In the genomic region with DNA sequence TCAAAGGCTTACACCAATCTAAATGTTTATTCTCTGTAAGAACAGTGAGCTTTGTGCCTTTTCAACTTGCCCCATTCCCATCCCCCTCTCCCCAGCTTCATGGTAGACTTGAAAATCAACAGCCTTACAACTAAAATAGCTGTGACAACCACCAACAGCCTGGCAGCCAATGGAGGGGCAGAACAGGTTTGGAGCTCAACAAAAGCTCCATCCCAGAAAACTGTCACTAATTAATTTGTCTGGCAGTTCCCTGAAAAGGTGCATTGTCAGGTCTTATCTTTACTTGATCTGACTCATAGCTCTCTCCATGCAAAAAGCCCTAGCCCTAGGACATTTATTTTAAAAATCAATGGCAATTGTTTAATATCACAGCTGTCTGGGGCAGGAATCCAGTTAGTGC, we compare ENCODE assay signal across 24 cellular contexts. TPM values are rescaled to one million over a fixed set of nuclear protein-coding genes. Genes with fewer than 3 reads are reported as not detected.
DNase-seq lines count a peak whose midpoint lies in the region; ATAC-seq, FAIRE-seq and TF ChIP-seq lines count a peak whose summit lies in the region.
"Had no signal": no experiment of that assay in that cellular context is flagged by ENCODE, and none has a peak within 500 bp of the region (broad histone marks: within the 10 kb centered on the region; RNA-seq: fewer than 3 reads in every experiment).

No MANE protein-coding gene starts in this region.

- no peak overlapping the region for H3K4ac ChIP-seq in trophoblast cell (ENCODE audit: low read depth, low read length)

- peak overlapping the region; percentile 33 for H2BK5ac ChIP-seq in trophoblast cell (ENCODE audit: low read depth, low read length, poor library complexity)

- no peaks in the 10 kb centered on the region for H3K9me3 ChIP-seq in endothelial cell of umbilical vein (replicated peaks; ENCODE audit: control insufficient read depth, insufficient read depth, low read length)
- H3K9me3 ChIP-seq in trophoblast cell (ENCODE audit: insufficient read depth, low read depth, low read length), result peaks cover 5% of the 10 kb centered on the region
- H3K9me3 ChIP-seq: prostate gland had no signal

- H3K36me3 ChIP-seq in endothelial cell of umbilical vein (ENCODE audit: control insufficient read depth in 2 of 2, extremely low read depth in 1 of 2, insufficient read depth in 2 of 2, low read length in 2 of 2) (no peaks in the 10 kb centered on the region), trophoblast cell (ENCODE audit: control insufficient read depth in 1 of 2, insufficient read depth in 2 of 2, low read length in 2 of 2) (peaks cover 11 to 17% of the 10 kb centered on the region in 2 experiments)

- H3K18ac ChIP-seq in trophoblast cell (ENCODE audit: low read length), result no peak overlapping the region

- H3K27ac ChIP-seq in endothelial cell of umbilical vein (ENCODE audit: insufficient read depth, low read depth, low read length) (no peak overlapping the region), trophoblast cell (ENCODE audit: low read depth, low read length) (no peak overlapping the region)
- H3K27ac ChIP-seq: esophagus squamous epithelium, prostate gland had no signal

- no peak overlapping the region for H3K14ac ChIP-seq in trophoblast cell (ENCODE audit: low read length)

- H3K4me3 ChIP-seq in endothelial cell of umbilical vein (replicated peaks in 1 of 3; ENCODE audit: insufficient read depth in 1 of 3, low read depth in 1 of 3, low read length in 3 of 3) (no peak overlapping the region), trophoblast cell (ENCODE audit: low read depth, low read length) (no peak overlapping the region)
- H3K4me3 ChIP-seq: esophagus squamous epithelium, prostate gland had no signal

- H3K27ac Mint-ChIP-seq in activated T-helper 2 cell treated with anti-CD3 and anti-CD28 coated beads, Interferon-gamma antibody, Interleukin-2, Interleukin-4, amounts not matched to agents 10 μg/mL and 5 μg/mL and 100 μg/mL, durations not matched to agents 14 hours and 24 hours and 36 hours, result no peak overlapping the region
- H3K27ac Mint-ChIP-seq: activated CD8-positive, alpha-beta T cell treated with anti-CD3 and anti-CD28 coated beads, Interleukin-2, amount 10 ng/mL, durations not matched to agents 7 days and 5 days; activated naive CD4-positive, alpha-beta T cell treated with anti-CD3 and anti-CD28 coated beads, Interleukin-2, amount 50 U/mL, for 24 hours; B cell; memory B cell; nephron progenitor cell; WTC11 had no signal

- H3K27me3 ChIP-seq in endothelial cell of umbilical vein (ENCODE audit: control insufficient read depth in 2 of 2, insufficient read depth in 2 of 2, low read length in 2 of 2), result no peaks in the 10 kb centered on the region
- H3K27me3 ChIP-seq in trophoblast cell (ENCODE audit: insufficient read depth, low read length), result no peaks in the 10 kb centered on the region
- H3K27me3 ChIP-seq: esophagus squamous epithelium had no signal

- DNase-seq in ELF-1 (ENCODE audit: low read depth, low spot score) (peak; percentile 72), NCI-H774 (lab: John Stamatoyannopoulos, UW) (peak; percentile 17), endothelial cell of umbilical vein (ENCODE audit: low read depth, low spot score) (no peak), trophoblast cell (no peak), NOMO-1 treated with dmso at 0.1 percent for 144 hours (lab: John Stamatoyannopoulos, UW; ENCODE audit: unreplicated experiment) (no peak)
- no peak for DNase-seq in activated CD4-positive, alpha-beta T cell treated with anti-CD3 and anti-CD28 coated beads, Interleukin-2, amount 50 U/mL, for 48 hours
- DNase-seq in activated T-helper 2 cell treated with anti-CD3 and anti-CD28 coated beads, Interferon-gamma antibody, Interleukin-2, Interleukin-4, amounts not matched to agents 10 μg/mL and 5 μg/mL and 100 μg/mL, durations not matched to agents 14 hours and 24 hours and 36 hours (ENCODE audit: low spot score), result no peak
- DNase-seq: activated CD8-positive, alpha-beta T cell treated with anti-CD3 and anti-CD28 coated beads, Interleukin-2, amount 10 ng/mL, durations not matched to agents 7 days and 5 days; activated T-cell treated with anti-CD3 and anti-CD28 coated beads, Interleukin-2, amount 50 U/mL, for 4 hours; DMS 273 treated with DMSO at 0.1 percent for 48 hours; esophagus squamous epithelium; glutamatergic neuron; NCI-H1930; NCI-H446; nephron progenitor cell; SIG-M5; T-helper 2 cell had no signal

- H3K4me1 ChIP-seq in endothelial cell of umbilical vein (ENCODE audit: control insufficient read depth, extremely low read depth, insufficient read depth, low read length), result no peaks in the 10 kb centered on the region
- H3K4me1 ChIP-seq in trophoblast cell (ENCODE audit: control insufficient read depth in 1 of 2, insufficient read depth in 2 of 2, low read length in 2 of 2), result no peaks in the 10 kb centered on the region
- H3K4me1 ChIP-seq: esophagus squamous epithelium, prostate gland had no signal

- no peak overlapping the region for H3K4me3 Mint-ChIP-seq in activated T-helper 2 cell treated with anti-CD3 and anti-CD28 coated beads, Interferon-gamma antibody, Interleukin-2, Interleukin-4, amounts not matched to agents 10 μg/mL and 5 μg/mL and 100 μg/mL, durations not matched to agents 14 hours and 24 hours and 36 hours (ENCODE audit: low read depth)
- H3K4me3 Mint-ChIP-seq: activated CD8-positive, alpha-beta T cell treated with anti-CD3 and anti-CD28 coated beads, Interleukin-2, amount 10 ng/mL, durations not matched to agents 7 days and 5 days; activated naive CD4-positive, alpha-beta T cell treated with anti-CD3 and anti-CD28 coated beads, Interleukin-2, amount 50 U/mL, for 24 hours; activated T-cell treated with anti-CD3 and anti-CD28 coated beads, Interleukin-2, amount 50 U/mL, for 4 hours; B cell; memory B cell; nephron progenitor cell; WTC11 had no signal

- H3K9me3 Mint-ChIP-seq in activated T-helper 2 cell treated with anti-CD3 and anti-CD28 coated beads, Interferon-gamma antibody, Interleukin-2, Interleukin-4, amounts not matched to agents 10 μg/mL and 5 μg/mL and 100 μg/mL, durations not matched to agents 14 hours and 24 hours and 36 hours, result peaks cover 50% of the 10 kb centered on the region

- dilution Hi-C loops in endothelial cell of umbilical vein (cut with MboI; ENCODE audit: extremely low pct_ligation_motif_present, low sequenced_read_pairs), result no loop called here

- H4K91ac ChIP-seq in trophoblast cell (ENCODE audit: low read depth, low read length), result no peak overlapping the region

- no peak overlapping the region for H3K4me2 ChIP-seq in endothelial cell of umbilical vein (ENCODE audit: insufficient read depth, low read length)
- no peak overlapping the region for H3K4me2 ChIP-seq in trophoblast cell (ENCODE audit: low read length)

- TF ChIP-seq POLR2A in endothelial cell of umbilical vein (IDR thresholded peaks at IDR 0.05; ENCODE audit: low read depth, low read length), result no peak

- H3K79me1 ChIP-seq in trophoblast cell (ENCODE audit: low read length), result peaks cover 3% of the 10 kb centered on the region

- BruUV-seq in endothelial cell of umbilical vein (replicated peaks; lab: Mats Ljungman, UMichigan), result no TSS peak

- H3K27me3 Mint-ChIP-seq in activated T-helper 2 cell treated with anti-CD3 and anti-CD28 coated beads, Interferon-gamma antibody, Interleukin-2, Interleukin-4, amounts not matched to agents 10 μg/mL and 5 μg/mL and 100 μg/mL, durations not matched to agents 14 hours and 24 hours and 36 hours (ENCODE audit: low read depth), result no peaks in the 10 kb centered on the region
- H3K27me3 Mint-ChIP-seq: activated naive CD4-positive, alpha-beta T cell treated with anti-CD3 and anti-CD28 coated beads, Interleukin-2, amount 50 U/mL, for 24 hours; B cell; memory B cell had no signal

- H3K9me1 ChIP-seq in endothelial cell of umbilical vein (replicated peaks; ENCODE audit: control insufficient read depth, extremely low read depth, insufficient read depth, low read length), result no peaks in the 10 kb centered on the region

- H3K9ac ChIP-seq in endothelial cell of umbilical vein (replicated peaks; ENCODE audit: extremely low read depth, insufficient read depth, low read length), result no peak overlapping the region
- H3K9ac ChIP-seq in trophoblast cell (ENCODE audit: low read length), result no peak overlapping the region

- no peak overlapping the region for H4K12ac ChIP-seq in trophoblast cell (ENCODE audit: low read depth, low read length)

- H3K36me3 Mint-ChIP-seq in activated T-helper 2 cell treated with anti-CD3 and anti-CD28 coated beads, Interferon-gamma antibody, Interleukin-2, Interleukin-4, amounts not matched to agents 10 μg/mL and 5 μg/mL and 100 μg/mL, durations not matched to agents 14 hours and 24 hours and 36 hours (ENCODE audit: low read depth), result peaks cover 84% of the 10 kb centered on the region

- no peak for TF ChIP-seq CTCF in endothelial cell of umbilical vein (IDR thresholded peaks at IDR 0.05; ENCODE audit: extremely low read depth in 1 of 2, insufficient read depth in 1 of 2, low read depth in 1 of 2, low read length in 2 of 2)

- H3K23ac ChIP-seq in trophoblast cell (ENCODE audit: low read length), result no peak overlapping the region

- H2AFZ ChIP-seq in endothelial cell of umbilical vein (ENCODE audit: low read depth, low read length) (no peak overlapping the region), trophoblast cell (ENCODE audit: insufficient read depth, low read length, poor library complexity) (no peak overlapping the region)

- CTCF ChIA-PET in endothelial cell of umbilical vein (lab: Charles Lee), result interaction anchor here (1.2 to 2.3 kb wide), 5 partner anchors 19 to 535 kb away, joined by 3 to 7 read pairs (median 6); partner anchors contain the start of gene MTHFS

- H2BK120ac ChIP-seq in trophoblast cell (ENCODE audit: insufficient read depth, low read length, poor library complexity), result no peak overlapping the region

- H3K79me2 ChIP-seq in endothelial cell of umbilical vein (ENCODE audit: control insufficient read depth, insufficient read depth, low read length) (no peaks in the 10 kb centered on the region), trophoblast cell (ENCODE audit: control insufficient read depth, insufficient read depth, low read length, poor library complexity) (no peaks in the 10 kb centered on the region)

- no peak overlapping the region for H2BK12ac ChIP-seq in trophoblast cell (ENCODE audit: low read length)

- no peak for ATAC-seq in HG03442 (IDR thresholded peaks at IDR 0.05; ENCODE audit: unreplicated experiment)
- ATAC-seq: activated CD8-positive, alpha-beta T cell treated with anti-CD3 and anti-CD28 coated beads, Interleukin-2, amount 10 ng/mL, durations not matched to agents 7 days and 5 days; activated T-cell treated with anti-CD3 and anti-CD28 coated beads, Interleukin-2, amount 50 U/mL, for 4 hours; WTC11 had no signal

- peaks cover 13% of the 10 kb centered on the region for H3K4me1 Mint-ChIP-seq in activated T-helper 2 cell treated with anti-CD3 and anti-CD28 coated beads, Interferon-gamma antibody, Interleukin-2, Interleukin-4, amounts not matched to agents 10 μg/mL and 5 μg/mL and 100 μg/mL, durations not matched to agents 14 hours and 24 hours and 36 hours (ENCODE audit: low read depth)
- H3K4me1 Mint-ChIP-seq: nephron progenitor cell, WTC11 had no signal

- H4K8ac ChIP-seq in trophoblast cell (ENCODE audit: low read depth, low read length), result no peak overlapping the region

- H4K20me1 ChIP-seq in endothelial cell of umbilical vein (replicated peaks; ENCODE audit: control insufficient read depth, extremely low read depth, insufficient read depth, low read length), result no peaks in the 10 kb centered on the region

- FAIRE-seq in endothelial cell of umbilical vein (lab: Jason Lieb, UNC), result no peak
- FAIRE-seq: HTR-8/SVneo had no signal

- no peak overlapping the region for H2AK5ac ChIP-seq in trophoblast cell (ENCODE audit: low read length)

- intact Hi-C loops in endothelial cell of umbilical vein (cut with micrococcal nuclease), result no loop called here
- intact Hi-C loops in activated T-helper 2 cell treated with anti-CD3 and anti-CD28 coated beads, Interferon-gamma antibody, Interleukin-2, Interleukin-4, amounts not matched to agents 10 μg/mL and 5 μg/mL and 100 μg/mL, durations not matched to agents 14 hours and 24 hours and 36 hours (cut with micrococcal nuclease), result no loop called here

- POLR2A ChIA-PET in endothelial cell of umbilical vein (lab: Charles Lee), result no interaction called here

RNA-seq across cellular contexts. Expression of gene MTHFS, which starts 22.6 kb away (rescaled TPM):
- total RNA-seq in endothelial cell of umbilical vein, result 9.9 and 15.7 TPM in 2 replicates
- polyA plus RNA-seq in endothelial cell of umbilical vein, result 7.4 and 9.3 TPM in 2 replicates
- 11.8 and 13.7 TPM in 2 replicates for polyA plus RNA-seq in endothelial cell of umbilical vein (2011; cell fraction: cytosol; rRNA removed)
- polyA plus RNA-seq in endothelial cell of umbilical vein (2011; cell fraction: nucleus; rRNA removed), result 4.6 and 5.4 TPM in 2 replicates
- 4.5 TPM in 2 replicates for polyA plus RNA-seq in endothelial cell of umbilical vein (2012)
- polyA minus RNA-seq in endothelial cell of umbilical vein, result 3.9 and 6.8 TPM in 2 replicates
- 38.3 TPM for polyA minus RNA-seq in endothelial cell of umbilical vein (2011; cell fraction: cytosol; rRNA and poly(A)+ RNA removed)
- polyA minus RNA-seq in endothelial cell of umbilical vein (2011; cell fraction: nucleus; rRNA and poly(A)+ RNA removed), result 2.8 and 3.4 TPM in 2 replicates
- polyA plus RNA-seq in trophoblast cell (2013), result 20.8 and 22.6 TPM in 2 replicates
- 33.3 and 34.6 TPM in 2 replicates for total RNA-seq in activated T-helper 2 cell treated with anti-CD3 and anti-CD28 coated beads, Interferon-gamma antibody, Interleukin-2, Interleukin-4, amounts not matched to agents 10 μg/mL and 5 μg/mL and 100 μg/mL, durations not matched to agents 14 hours and 24 hours and 36 hours

Comparison
In these comparisons a context has a peak if more than half of its experiments do, and no peak if none do; other contexts are left out.
1. DNase-seq: peak in ELF-1 (single experiment) and NCI-H774 (single experiment); none in endothelial cell of umbilical vein (single experiment), trophoblast cell (0 of 2), activated CD4-positive, alpha-beta T cell treated with anti-CD3 and anti-CD28 coated beads, Interleukin-2, amount 50 U/mL, for 48 hours (0 of 2), NOMO-1 treated with dmso at 0.1 percent for 144 hours (single experiment) and activated T-helper 2 cell treated with anti-CD3 and anti-CD28 coated beads, Interferon-gamma antibody, Interleukin-2, Interleukin-4, amounts not matched to agents 10 μg/mL and 5 μg/mL and 100 μg/mL, durations not matched to agents 14 hours and 24 hours and 36 hours (single experiment).